1 cellular context compared by ENCODE assay signal in genomic region chr16:346587-346986, GRCh38.
A peak's percentile ranks its signal among the peaks of the same experiment; 100 is the strongest.
TF ChIP-seq lines count a peak whose summit lies in the region.

No MANE protein-coding gene starts in this region.

TF ChIP-seq in SK-N-SH, 30 proteins besides CTCF, POLR2A, EP300 and RAD21 (continued from another document):
- TF ChIP-seq SIN3A (IDR thresholded peaks at IDR 0.05; ENCODE audit: borderline replicate concordance, low read depth, low read length): no peak
- TF ChIP-seq FOSL2 (IDR thresholded peaks at IDR 0.05; ENCODE audit: borderline replicate concordance, low read depth): peak; percentile 31
